Comparison of ENCODE assay signal across 15 cellular contexts in genomic region chr4:128298852-128299251, GRCh38. TPM values are rescaled to one million over a fixed set of nuclear protein-coding genes. Genes with fewer than 3 reads are reported as not detected.
DNase-seq lines count a peak whose midpoint lies in the region; ATAC-seq and TF ChIP-seq lines count a peak whose summit lies in the region.
"Had no signal": no experiment of that assay in that cellular context is flagged by ENCODE, and none has a peak within 500 bp of the region (broad histone marks: within the 10 kb centered on the region; RNA-seq: fewer than 3 reads in every experiment).

No MANE protein-coding gene starts in this region.

- no peaks in the 10 kb centered on the region for H3K36me3 ChIP-seq in DND-41 (ENCODE audit: insufficient read depth, low read length)
- peaks cover 1% of the 10 kb centered on the region; the same call in 1 of the 2 replicates for H3K36me3 ChIP-seq in IMR-90 (ENCODE audit: control insufficient read depth, insufficient read depth, low read length)
- no peaks in the 10 kb centered on the region for H3K36me3 ChIP-seq in hepatocyte (replicated peaks; ENCODE audit: insufficient read depth, low read depth)
- H3K36me3 ChIP-seq: brain microvascular endothelial cell had no signal

- H3K27ac ChIP-seq in DND-41 (ENCODE audit: low read length) (no peak overlapping the region), IMR-90 (ENCODE audit: insufficient read depth, low read length) (no peak overlapping the region), hepatocyte (no peak overlapping the region)
- H3K27ac ChIP-seq: brain microvascular endothelial cell had no signal

- peak overlapping the region; percentile 72; the same call in 1 of the 2 replicates for H2BK120ac ChIP-seq in IMR-90 (ENCODE audit: low read depth, low read length)

- peak; percentile 23 for TF ChIP-seq CTCF in DND-41 (IDR thresholded peaks at IDR 0.05; ENCODE audit: borderline replicate concordance, extremely low read depth, low read length, poor library complexity, severe bottlenecking)
- no peak for TF ChIP-seq CTCF in IMR-90 (conservative IDR thresholded peaks at IDR 0.05; ENCODE audit: low read depth, low read length)
- TF ChIP-seq CTCF in hepatocyte (IDR thresholded peaks at IDR 0.05; ENCODE audit: poor library complexity): no peak
- TF ChIP-seq CTCF in GM13976 (IDR thresholded peaks at IDR 0.05; ENCODE audit: borderline replicate concordance, control extremely low read depth, extremely low read depth, insufficient read depth, missing control alignments): no peak

- H2BK20ac ChIP-seq in IMR-90 (ENCODE audit: low read depth, low read length): peak overlapping the region; percentile 60; the same call in 1 of the 2 replicates

- H4K20me1 ChIP-seq in DND-41 (ENCODE audit: insufficient read depth, low read length): no peaks in the 10 kb centered on the region
- no peaks in the 10 kb centered on the region for H4K20me1 ChIP-seq in IMR-90 (ENCODE audit: insufficient read depth, low read length)
- no peaks in the 10 kb centered on the region for H4K20me1 ChIP-seq in hepatocyte (ENCODE audit: insufficient read depth, poor library complexity, severe bottlenecking)

- TF ChIP-seq POLR2A in IMR-90 (IDR thresholded peaks at IDR 0.05; ENCODE audit: low read depth, low read length): no peak

- no peak overlapping the region for H2AK9ac ChIP-seq in IMR-90 (replicated peaks; ENCODE audit: low read depth, low read length, poor library complexity)

- no peak overlapping the region for H3K23ac ChIP-seq in IMR-90 (ENCODE audit: low read depth, low read length)

- no peak overlapping the region for H3K4me2 ChIP-seq in DND-41 (ENCODE audit: insufficient read depth, low read length)
- no peak overlapping the region for H3K4me2 ChIP-seq in IMR-90 (ENCODE audit: low read depth, low read length)
- peak overlapping the region; percentile 62 for H3K4me2 ChIP-seq in hepatocyte

- no peak overlapping the region for H2AFZ ChIP-seq in DND-41 (ENCODE audit: low read depth, low read length)
- no peak overlapping the region for H2AFZ ChIP-seq in IMR-90 (replicated peaks; ENCODE audit: low read length, poor library complexity)
- no peak overlapping the region for H2AFZ ChIP-seq in hepatocyte

- WGBS in IMR-90 (ENCODE audit: extremely low coverage in 2 of 2, insufficient read length in 1 of 2), 2 experiments: no CpG with 5 or more reads among the region's 2 CpGs
- 87% methylated on average over 2 of the region's 2 CpGs for WGBS in hepatocyte (ENCODE audit: low lambda C conversion rate, missing lambda C conversion rate)

- H3K14ac ChIP-seq in IMR-90 (replicated peaks; ENCODE audit: low read depth, low read length): peak overlapping the region; percentile 38

- H3K9me1 ChIP-seq in IMR-90 (ENCODE audit: insufficient read depth, low read length): 0 out of 2 replicates have a peak, but pooled peaks cover 3% of the 10 kb centered on the region

- H3K27me3 ChIP-seq in DND-41 (ENCODE audit: insufficient read depth, low read length, poor library complexity): no peaks in the 10 kb centered on the region
- no peaks in the 10 kb centered on the region for H3K27me3 ChIP-seq in IMR-90 (ENCODE audit: control insufficient read depth, insufficient read depth, low read length)
- no peaks in the 10 kb centered on the region for H3K27me3 ChIP-seq in hepatocyte
- H3K27me3 ChIP-seq: brain microvascular endothelial cell, gastroesophageal sphincter had no signal

- H3K79me1 ChIP-seq in IMR-90 (ENCODE audit: low read depth in 1 of 2, low read length in 2 of 2): peaks cover 0 to 3% of the 10 kb centered on the region in 2 experiments; a peak in 1 of 4 replicates

- POLR2A ChIA-PET in IMR-90 (lab: Charles Lee; ENCODE audit: unreplicated experiment): no interaction called here

- H3K4ac ChIP-seq in IMR-90 (ENCODE audit: low read depth, low read length): peak overlapping the region; percentile 61; the same call in 1 of the 2 replicates

- H3K79me2 ChIP-seq in DND-41 (ENCODE audit: insufficient read depth, low read length) (no peaks in the 10 kb centered on the region), hepatocyte (no peaks in the 10 kb centered on the region)

- H4K91ac ChIP-seq in IMR-90 (ENCODE audit: insufficient read depth, low read depth, low read length): peak overlapping the region; percentile 37; the same call in 1 of the 2 replicates

- H3K4me1 ChIP-seq in DND-41 (ENCODE audit: insufficient read depth, low read length) (no peaks in the 10 kb centered on the region), IMR-90 (ENCODE audit: control insufficient read depth, insufficient read depth, low read length) (peaks cover 8% of the 10 kb centered on the region), hepatocyte (ENCODE audit: insufficient read depth) (no peaks in the 10 kb centered on the region)
- H3K4me1 ChIP-seq: gastroesophageal sphincter had no signal

- peak overlapping the region; percentile 70; the same call in 2 of the 3 replicates for H2BK15ac ChIP-seq in IMR-90 (ENCODE audit: low read depth, low read length)

- in situ Hi-C loops in IMR-90 (cut with MboI; ENCODE audit: low sequenced_read_pairs): no loop called here
- in situ Hi-C loops in GM13976 (cut with MboI; ENCODE audit: low sequenced_read_pairs, unreplicated experiment): no loop called here

- DNase-seq in DND-41 (no peak), IMR-90 (no peak), hepatocyte (ENCODE audit: low spot score) (no peak), NCI-H1048 (lab: John Stamatoyannopoulos, UW) (no peak), DMS79 (lab: John Stamatoyannopoulos, UW) (no peak), GM13976 (ENCODE audit: low spot score) (no peak)
- no peak for DNase-seq in stimulated activated CD8-positive, alpha-beta memory T cell treated with anti-CD3 and anti-CD28 coated beads, Interleukin-4, amount 100 ng/mL, for 48 hours
- DNase-seq: activated CD8-positive, alpha-beta memory T cell treated with anti-CD3 and anti-CD28 coated beads for 24 hours; brain microvascular endothelial cell; effector memory CD4-positive, alpha-beta T cell; EL; NCI-H1436 treated with DMSO at 0.1 percent for 48 hours; NCI-H526 treated with DMSO at 0.1 percent for 48 hours had no signal

- no peak for TF ChIP-seq RAD21 in IMR-90 (IDR thresholded peaks at IDR 0.05; ENCODE audit: low read length)

- peak overlapping the region; percentile 77 for H2BK5ac ChIP-seq in IMR-90 (ENCODE audit: low read depth, low read length, poor library complexity, severe bottlenecking)

- peak overlapping the region; percentile 64; the same call in 1 of the 2 replicates for H4K5ac ChIP-seq in IMR-90 (ENCODE audit: low read depth, low read length)

- no peaks in the 10 kb centered on the region for H3K9me3 ChIP-seq in DND-41 (ENCODE audit: insufficient read depth, low read length, severe bottlenecking)
- no peaks in the 10 kb centered on the region for H3K9me3 ChIP-seq in IMR-90 (ENCODE audit: control insufficient read depth, insufficient read depth, low read length)
- no peaks in the 10 kb centered on the region for H3K9me3 ChIP-seq in hepatocyte (ENCODE audit: low read depth)
- H3K9me3 ChIP-seq: gastroesophageal sphincter had no signal

- H4K8ac ChIP-seq in IMR-90 (ENCODE audit: low read depth in 2 of 2, low read length in 2 of 2): peak overlapping the region in 1 of 2 experiments; percentile 24; a peak in 1 of 4 replicates

- H3K4me3 ChIP-seq in DND-41 (ENCODE audit: low read depth in 1 of 2, low read length in 2 of 2): no peak overlapping the region
- no peak overlapping the region for H3K4me3 ChIP-seq in IMR-90 (ENCODE audit: insufficient read depth, low read depth, low read length)
- H3K4me3 ChIP-seq in hepatocyte: no peak overlapping the region
- H3K4me3 ChIP-seq: gastroesophageal sphincter had no signal

- peak overlapping the region; percentile 64; the same call in 1 of the 2 replicates for H3K18ac ChIP-seq in IMR-90 (ENCODE audit: low read depth, low read length)

- peak overlapping the region; percentile 85 for H2AK5ac ChIP-seq in IMR-90 (ENCODE audit: low read depth, low read length)

- intact Hi-C loops in IMR-90 (cut with micrococcal nuclease): no loop called here

- ATAC-seq in DND-41 (ENCODE audit: insufficient read depth, low read depth) (peak; percentile 66; the same call in 2 of the 3 replicates), GM19395 (IDR thresholded peaks at IDR 0.05; ENCODE audit: unreplicated experiment) (peak; percentile 58), IMR-90 (ENCODE audit: low read depth) (no peak)
- ATAC-seq: gastroesophageal sphincter had no signal

- no peak overlapping the region for H3K56ac ChIP-seq in IMR-90 (ENCODE audit: extremely low read depth, insufficient read depth, low read length)

- H3K9ac ChIP-seq in DND-41 (ENCODE audit: low read depth, low read length) (no peak overlapping the region), IMR-90 (ENCODE audit: low read depth, low read length) (no peak overlapping the region)

- CTCF ChIA-PET in IMR-90 (lab: Yijun Ruan, JAX): interaction anchor here (0.7 kb wide), 1 partner anchor 109 kb away, joined by 4 read pairs; no protein-coding TSS in a partner anchor

- dilution Hi-C loops in IMR-90 (cut with HindIII; ENCODE audit: low sequenced_read_pairs, unreplicated experiment): no loop called here

- no TSS peak for BruUV-seq in IMR-90 (replicated peaks; lab: Mats Ljungman, UMichigan)

- H3K9me2 ChIP-seq in hepatocyte (replicated peaks; ENCODE audit: insufficient read depth): no peaks in the 10 kb centered on the region

TF ChIP-seq in IMR-90, 13 proteins besides CTCF, POLR2A, EP300 and RAD21 (continues in another document):
- TF ChIP-seq MAZ (IDR thresholded peaks at IDR 0.05; ENCODE audit: borderline replicate concordance, low read depth, low read length) (no peak), USF2 (IDR thresholded peaks at IDR 0.05; ENCODE audit: low read depth, low read length) (no peak), CHD1 (IDR thresholded peaks at IDR 0.05; ENCODE audit: low read depth, low read length) (no peak), NFE2L2 (IDR thresholded peaks at IDR 0.05; ENCODE audit: low read depth, low read length) (no peak), FOS (IDR thresholded peaks at IDR 0.05; ENCODE audit: low read depth, low read length) (no peak), MAFK (IDR thresholded peaks at IDR 0.05; ENCODE audit: low read depth, low read length) (no peak)

RNA-seq across cellular contexts. Expression of gene PGRMC2, which starts 11.2 kb away (rescaled TPM):
- total RNA-seq in IMR-90 (2012; rRNA removed): 13.4 and 24.4 TPM in 2 replicates
- polyA plus RNA-seq in IMR-90 (2012; rRNA removed): 21.9 and 40.7 TPM in 2 replicates
- polyA plus RNA-seq in IMR-90 (2012; cell fraction: cytosol; rRNA removed): 8.0 and 8.9 TPM in 2 replicates
- 2.2 and 19.3 TPM in 2 replicates for polyA plus RNA-seq in IMR-90 (2012; cell fraction: nucleus; rRNA removed; ENCODE audit: low replicate concordance)
- 58.3 and 65.6 TPM in 2 replicates for total RNA-seq in hepatocyte
- polyA plus RNA-seq in hepatocyte: 69.9 and 84.7 TPM in 2 replicates
